In the genomic region with DNA sequence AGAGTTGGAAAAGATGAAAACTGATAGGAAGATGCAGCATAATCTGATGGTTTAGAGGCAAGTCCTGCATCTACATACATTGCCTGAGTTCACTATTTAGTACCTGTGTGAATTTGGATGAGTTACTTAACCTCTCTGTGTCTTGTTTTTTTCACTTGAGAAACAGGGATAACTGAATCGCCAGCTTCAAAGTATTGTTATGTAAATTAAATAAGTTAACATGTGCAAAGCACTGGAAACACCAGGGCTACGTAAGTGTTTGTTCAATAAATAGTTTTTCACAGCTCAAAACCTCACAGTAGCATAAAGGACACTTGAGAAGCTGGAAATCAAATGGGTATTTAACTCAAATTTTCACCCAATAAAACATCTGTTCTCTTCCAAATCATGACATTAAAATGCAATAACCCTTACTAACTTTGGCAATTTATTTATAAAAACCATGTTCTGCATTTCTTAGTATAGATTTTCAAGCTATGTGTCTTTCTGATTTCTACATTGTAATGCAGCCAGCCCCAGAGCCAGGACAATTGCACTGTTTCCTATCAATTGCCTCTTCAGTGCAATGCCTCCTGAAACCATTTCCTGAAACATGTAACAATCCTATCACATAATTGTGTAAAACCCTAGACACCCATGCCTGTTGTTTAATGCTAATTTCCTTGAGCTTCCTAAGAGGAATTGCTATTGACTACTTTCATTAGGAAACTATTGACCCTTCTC, we compare ENCODE assay signal across 1 cellular context.
TF ChIP-seq lines count a peak whose summit lies in the region.

No MANE protein-coding gene starts in this region.

TF ChIP-seq in WTC11, 78 proteins besides CTCF, POLR2A, EP300 and RAD21 (continued from another document):
- TF ChIP-seq, protein P1, sequence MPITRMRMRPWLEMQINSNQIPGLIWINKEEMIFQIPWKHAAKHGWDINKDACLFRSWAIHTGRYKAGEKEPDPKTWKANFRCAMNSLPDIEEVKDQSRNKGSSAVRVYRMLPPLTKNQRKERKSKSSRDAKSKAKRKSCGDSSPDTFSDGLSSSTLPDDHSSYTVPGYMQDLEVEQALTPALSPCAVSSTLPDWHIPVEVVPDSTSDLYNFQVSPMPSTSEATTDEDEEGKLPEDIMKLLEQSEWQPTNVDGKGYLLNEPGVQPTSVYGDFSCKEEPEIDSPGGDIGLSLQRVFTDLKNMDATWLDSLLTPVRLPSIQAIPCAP (CRISPR knock-in tag; IDR thresholded peaks at IDR 0.05): no peak
- TF ChIP-seq ZNF532 (CRISPR knock-in tag; IDR thresholded peaks at IDR 0.05; ENCODE audit: borderline replicate concordance): no peak
- no peak for TF ChIP-seq JUN (CRISPR knock-in tag; IDR thresholded peaks at IDR 0.05)
